In genomic region chr19:55452381-55453325, GRCh38 we compare ENCODE assay signal across 8 cellular contexts. TPM values are rescaled to one million over a fixed set of nuclear protein-coding genes. Genes with fewer than 3 reads are reported as not detected.
DNase-seq lines count a peak whose midpoint lies in the region; ATAC-seq and TF ChIP-seq lines count a peak whose summit lies in the region.

No MANE protein-coding gene starts in this region.

- no peak overlapping the region for H2AFZ ChIP-seq in neural cell (ENCODE audit: low read depth, low read length)

- peak; percentile 63 for ATAC-seq in activated CD4-positive, alpha-beta T cell treated with anti-CD3 and anti-CD28 coated beads for 36 hours
- no peak for ATAC-seq in HG03469 (IDR thresholded peaks at IDR 0.05; ENCODE audit: unreplicated experiment)

- H3K9me3 Mint-ChIP-seq in activated CD4-positive, alpha-beta T cell treated with anti-CD3 and anti-CD28 coated beads for 36 hours (ENCODE audit: low read depth): no peaks in the 10 kb centered on the region
- H3K9me3 Mint-ChIP-seq in activated T-helper 1 cell treated with anti-CD3 and anti-CD28 coated beads, Interleukin-12 subunit alpha, Interleukin-12 subunit beta, Interleukin-2, Interleukin-4 antibody, amounts not matched to agents 30 ng/mL and 10 ng/mL and 1 ng/mL, durations not matched to agents 14 hours and 24 hours and 36 hours: no peaks in the 10 kb centered on the region

- no peak for TF ChIP-seq CTCF in foreskin fibroblast (IDR thresholded peaks at IDR 0.05; ENCODE audit: low read depth, low read length)
- peak; percentile 11 for TF ChIP-seq CTCF in neural cell (IDR thresholded peaks at IDR 0.05; ENCODE audit: poor library complexity, severe bottlenecking)

- no peaks in the 10 kb centered on the region for H3F3A ChIP-seq in neural cell (ENCODE audit: insufficient read depth, low read length, poor library complexity, severe bottlenecking)

- peaks cover 8% of the 10 kb centered on the region for H3K4me1 Mint-ChIP-seq in activated CD4-positive, alpha-beta T cell treated with anti-CD3 and anti-CD28 coated beads for 36 hours
- H3K4me1 Mint-ChIP-seq in activated T-helper 1 cell treated with anti-CD3 and anti-CD28 coated beads, Interleukin-12 subunit alpha, Interleukin-12 subunit beta, Interleukin-2, Interleukin-4 antibody, amounts not matched to agents 30 ng/mL and 10 ng/mL and 1 ng/mL, durations not matched to agents 14 hours and 24 hours and 36 hours (ENCODE audit: low read depth): no peaks in the 10 kb centered on the region

- no peak for TF ChIP-seq EP300 in neural cell (conservative IDR thresholded peaks at IDR 0.05; ENCODE audit: poor library complexity, severe bottlenecking)

- TF ChIP-seq RAD21 in neural cell (conservative IDR thresholded peaks at IDR 0.05): peak; percentile 39

- H3K9me3 ChIP-seq in neural cell (ENCODE audit: low read length): no peaks in the 10 kb centered on the region

- H3K9me2 ChIP-seq in neural cell (ENCODE audit: insufficient read depth, low read length): no peaks in the 10 kb centered on the region

- H3K4me3 ChIP-seq in foreskin fibroblast (ENCODE audit: low read depth in 1 of 2, low read length in 2 of 2): no peak overlapping the region
- peak overlapping the region; percentile 99 for H3K4me3 ChIP-seq in neural cell (ENCODE audit: low read length)

- H3K36me3 ChIP-seq in neural cell (ENCODE audit: insufficient read depth, low read length): no peaks in the 10 kb centered on the region

- no peak overlapping the region for H3K4me3 Mint-ChIP-seq in activated CD4-positive, alpha-beta T cell treated with anti-CD3 and anti-CD28 coated beads for 36 hours
- H3K4me3 Mint-ChIP-seq in activated T-helper 1 cell treated with anti-CD3 and anti-CD28 coated beads, Interleukin-12 subunit alpha, Interleukin-12 subunit beta, Interleukin-2, Interleukin-4 antibody, amounts not matched to agents 30 ng/mL and 10 ng/mL and 1 ng/mL, durations not matched to agents 14 hours and 24 hours and 36 hours: no peak overlapping the region

- POLR2A ChIA-PET in activated CD4-positive, alpha-beta T cell treated with anti-CD3 and anti-CD28 coated beads for 36 hours (lab: Charles Lee): no interaction called here

- H3K36me3 Mint-ChIP-seq in activated CD4-positive, alpha-beta T cell treated with anti-CD3 and anti-CD28 coated beads for 36 hours (ENCODE audit: low read depth): peaks cover 3% of the 10 kb centered on the region
- peaks cover 5% of the 10 kb centered on the region for H3K36me3 Mint-ChIP-seq in activated T-helper 1 cell treated with anti-CD3 and anti-CD28 coated beads, Interleukin-12 subunit alpha, Interleukin-12 subunit beta, Interleukin-2, Interleukin-4 antibody, amounts not matched to agents 30 ng/mL and 10 ng/mL and 1 ng/mL, durations not matched to agents 14 hours and 24 hours and 36 hours (ENCODE audit: low read depth)

- peak overlapping the region; percentile 93 for H3K9ac ChIP-seq in neural cell (ENCODE audit: low read length)

- intact Hi-C loops in activated CD4-positive, alpha-beta T cell treated with anti-CD3 and anti-CD28 coated beads for 36 hours (cut with DNase I, micrococcal nuclease): loop anchor here in 1 of 2 experiments (5.0 kb wide), 1 partner anchor 45 kb away; the partner anchor contains the start of gene UBE2S
- intact Hi-C loops in activated T-helper 1 cell treated with anti-CD3 and anti-CD28 coated beads, Interleukin-12 subunit alpha, Interleukin-12 subunit beta, Interleukin-2, Interleukin-4 antibody, amounts not matched to agents 30 ng/mL and 10 ng/mL and 1 ng/mL, durations not matched to agents 14 hours and 24 hours and 36 hours (cut with micrococcal nuclease): no loop called here

- peaks cover 3% of the 10 kb centered on the region for H3K27me3 ChIP-seq in neural cell (ENCODE audit: insufficient read depth, low read depth, low read length)

- no peaks in the 10 kb centered on the region for H4K20me1 ChIP-seq in neural cell (ENCODE audit: insufficient read depth)

- peaks cover 20% of the 10 kb centered on the region for H3K27me3 Mint-ChIP-seq in activated CD4-positive, alpha-beta T cell treated with anti-CD3 and anti-CD28 coated beads for 36 hours
- H3K27me3 Mint-ChIP-seq in activated T-helper 1 cell treated with anti-CD3 and anti-CD28 coated beads, Interleukin-12 subunit alpha, Interleukin-12 subunit beta, Interleukin-2, Interleukin-4 antibody, amounts not matched to agents 30 ng/mL and 10 ng/mL and 1 ng/mL, durations not matched to agents 14 hours and 24 hours and 36 hours (ENCODE audit: insufficient read depth): peaks cover 28% of the 10 kb centered on the region

- no peaks in the 10 kb centered on the region for H3K79me2 ChIP-seq in neural cell (replicated peaks; ENCODE audit: insufficient read depth, low read length)

- H3K27ac Mint-ChIP-seq in activated CD4-positive, alpha-beta T cell treated with anti-CD3 and anti-CD28 coated beads for 36 hours: no peak overlapping the region
- H3K27ac Mint-ChIP-seq in activated T-helper 1 cell treated with anti-CD3 and anti-CD28 coated beads, Interleukin-12 subunit alpha, Interleukin-12 subunit beta, Interleukin-2, Interleukin-4 antibody, amounts not matched to agents 30 ng/mL and 10 ng/mL and 1 ng/mL, durations not matched to agents 14 hours and 24 hours and 36 hours: no peak overlapping the region

- H3K27ac ChIP-seq in neural cell (ENCODE audit: low read length): peak overlapping the region; percentile 81

- H3K4me2 ChIP-seq in neural cell (ENCODE audit: low read length): peak overlapping the region; percentile 86

- DNase-seq in activated CD4-positive, alpha-beta T cell treated with anti-CD3 and anti-CD28 coated beads for 36 hours: peak; percentile 61
- no peak for DNase-seq in activated CD4-positive, alpha-beta T cell treated with anti-CD3 and anti-CD28 coated beads for 1 hour
- DNase-seq in NCI-H446 (lab: John Stamatoyannopoulos, UW) (peak; percentile 63 to 90), foreskin fibroblast (peak; percentile 67 to 80), GM19238 (ENCODE audit: insufficient read length, low spot score) (no peak)
- DNase-seq in activated T-helper 1 cell treated with anti-CD3 and anti-CD28 coated beads, Interleukin-12 subunit alpha, Interleukin-12 subunit beta, Interleukin-2, Interleukin-4 antibody, amounts not matched to agents 30 ng/mL and 10 ng/mL and 1 ng/mL, durations not matched to agents 14 hours and 24 hours and 36 hours (ENCODE audit: low spot score): peak; percentile 22

- CTCF ChIA-PET in activated CD4-positive, alpha-beta T cell treated with anti-CD3 and anti-CD28 coated beads for 36 hours (lab: Charles Lee): interaction anchor here (0.7 to 1.1 kb wide), 3 partner anchors 9 to 33 kb away, joined by 3 to 4 read pairs (median 3); no protein-coding TSS in a partner anchor

TF ChIP-seq in neural cell, 6 proteins besides CTCF, POLR2A, EP300 and RAD21:
- TF ChIP-seq SMC3 (conservative IDR thresholded peaks at IDR 0.05; ENCODE audit: poor library complexity): peak; percentile 30
- no peak for TF ChIP-seq POLR2AphosphoS5 (IDR thresholded peaks at IDR 0.05)
- TF ChIP-seq MXI1 (conservative IDR thresholded peaks at IDR 0.05; ENCODE audit: poor library complexity, severe bottlenecking): peak; percentile 90
- peak; percentile 15 for TF ChIP-seq TAF1 (IDR thresholded peaks at IDR 0.05; ENCODE audit: low read depth)

RNA-seq across cellular contexts. Expression of gene ISOC2, which starts 8.8 kb away (rescaled TPM):
- 10 to 100 TPM; 24.3 to 28.0 TPM for total RNA-seq in activated CD4-positive, alpha-beta T cell treated with anti-CD3 and anti-CD28 coated beads for 36 hours
- total RNA-seq in activated T-helper 1 cell treated with anti-CD3 and anti-CD28 coated beads, Interleukin-12 subunit alpha, Interleukin-12 subunit beta, Interleukin-2, Interleukin-4 antibody, amounts not matched to agents 30 ng/mL and 10 ng/mL and 1 ng/mL, durations not matched to agents 14 hours and 24 hours and 36 hours: 31.3 and 34.3 TPM in 2 replicates
- polyA plus RNA-seq in neural cell: 47.7 and 48.1 TPM in 2 replicates
- 21.8 and 23.4 TPM in 2 replicates for polyA minus RNA-seq in neural cell

RNA-seq across cellular contexts. Expression of gene SHISA7, which starts 9.6 kb away (rescaled TPM):
- total RNA-seq in activated CD4-positive, alpha-beta T cell treated with anti-CD3 and anti-CD28 coated beads for 36 hours: not detected
- not detected in 2 replicates for total RNA-seq in activated T-helper 1 cell treated with anti-CD3 and anti-CD28 coated beads, Interleukin-12 subunit alpha, Interleukin-12 subunit beta, Interleukin-2, Interleukin-4 antibody, amounts not matched to agents 30 ng/mL and 10 ng/mL and 1 ng/mL, durations not matched to agents 14 hours and 24 hours and 36 hours
- polyA plus RNA-seq in neural cell: 4.5 and 7.1 TPM in 2 replicates
- 9.5 and 11.8 TPM in 2 replicates for polyA minus RNA-seq in neural cell

RNA-seq across cellular contexts. Expression of gene C19orf85, which starts 11.9 kb away (rescaled TPM):
- not detected for total RNA-seq in activated CD4-positive, alpha-beta T cell treated with anti-CD3 and anti-CD28 coated beads for 36 hours
- not detected in 2 replicates for total RNA-seq in activated T-helper 1 cell treated with anti-CD3 and anti-CD28 coated beads, Interleukin-12 subunit alpha, Interleukin-12 subunit beta, Interleukin-2, Interleukin-4 antibody, amounts not matched to agents 30 ng/mL and 10 ng/mL and 1 ng/mL, durations not matched to agents 14 hours and 24 hours and 36 hours
- polyA plus RNA-seq in neural cell: 0.19 and 3.0 TPM in 2 replicates
- not detected in 2 replicates for polyA minus RNA-seq in neural cell

RNA-seq across cellular contexts. Expression of gene ZNF628, which starts 23.8 kb away (rescaled TPM):
- 1 to 10 TPM; 5.6 to 6.8 TPM for total RNA-seq in activated CD4-positive, alpha-beta T cell treated with anti-CD3 and anti-CD28 coated beads for 36 hours
- 7.6 and 10.4 TPM in 2 replicates for total RNA-seq in activated T-helper 1 cell treated with anti-CD3 and anti-CD28 coated beads, Interleukin-12 subunit alpha, Interleukin-12 subunit beta, Interleukin-2, Interleukin-4 antibody, amounts not matched to agents 30 ng/mL and 10 ng/mL and 1 ng/mL, durations not matched to agents 14 hours and 24 hours and 36 hours
- polyA plus RNA-seq in neural cell: 0.37 and 0.68 TPM in 2 replicates
- 1.5 and 1.9 TPM in 2 replicates for polyA minus RNA-seq in neural cell

RNA-seq across cellular contexts. Expression of gene NAT14, which starts 32.3 kb away (rescaled TPM):
- total RNA-seq in activated CD4-positive, alpha-beta T cell treated with anti-CD3 and anti-CD28 coated beads for 36 hours: 10 to 100 TPM in 1 of 2 experiments, 1 to 10 TPM in 1; 8.2 to 14.8 TPM
- 23.1 and 26.1 TPM in 2 replicates for total RNA-seq in activated T-helper 1 cell treated with anti-CD3 and anti-CD28 coated beads, Interleukin-12 subunit alpha, Interleukin-12 subunit beta, Interleukin-2, Interleukin-4 antibody, amounts not matched to agents 30 ng/mL and 10 ng/mL and 1 ng/mL, durations not matched to agents 14 hours and 24 hours and 36 hours
- 129 and 145 TPM in 2 replicates for polyA plus RNA-seq in neural cell
- 31.1 and 39.7 TPM in 2 replicates for polyA minus RNA-seq in neural cell

Comparison
In these comparisons a context has a peak if more than half of its experiments do, and no peak if none do; other contexts are left out.
1. DNase-seq: peak in activated CD4-positive, alpha-beta T cell treated with anti-CD3 and anti-CD28 coated beads for 36 hours (single experiment), NCI-H446 (2 of 2), activated T-helper 1 cell treated with anti-CD3 and anti-CD28 coated beads, Interleukin-12 subunit alpha, Interleukin-12 subunit beta, Interleukin-2, Interleukin-4 antibody, amounts not matched to agents 30 ng/mL and 10 ng/mL and 1 ng/mL, durations not matched to agents 14 hours and 24 hours and 36 hours (single experiment) and foreskin fibroblast (2 of 2); none in activated CD4-positive, alpha-beta T cell treated with anti-CD3 and anti-CD28 coated beads for 1 hour (single experiment) and GM19238 (single experiment).